7 cellular contexts compared by ENCODE assay signal in genomic region chr3:55160241-55160877, GRCh38.
DNase-seq lines count a peak whose midpoint lies in the region; ATAC-seq and TF ChIP-seq lines count a peak whose summit lies in the region.

No MANE protein-coding gene starts in this region.

- H3K4me3 Mint-ChIP-seq in mesothelial cell of epicardium: no peak overlapping the region
- H3K4me3 Mint-ChIP-seq in H9: no peak overlapping the region

- H3K27ac ChIP-seq in H9 (ENCODE audit: insufficient read length, low read depth, low read length): no peak overlapping the region

- DNase-seq in LoVo (ENCODE audit: low spot score) (peak; percentile 56), fibroblast of pulmonary artery (ENCODE audit: low read depth) (peak; percentile 95), stromal cell of bone marrow (ENCODE audit: low read depth) (peak; percentile 100), mesothelial cell of epicardium (ENCODE audit: low spot score in 2 of 2, unreplicated experiment in 2 of 2) (no peak), H9 (no peak)
- no peak for DNase-seq in activated CD4-positive, alpha-beta T cell treated with anti-CD3 and anti-CD28 coated beads for 48 hours

- no peak overlapping the region for H3K4me2 ChIP-seq in H9 (ENCODE audit: insufficient read depth, insufficient read length, low read length)

- H3K4me1 Mint-ChIP-seq in mesothelial cell of epicardium: peaks cover 12% of the 10 kb centered on the region
- peaks cover 5% of the 10 kb centered on the region in 2 experiments; a peak in 3 of 4 replicates for H3K4me1 Mint-ChIP-seq in H9

- no peak overlapping the region for H2AFZ ChIP-seq in H9 (ENCODE audit: low read length)

- H3K9me3 ChIP-seq in H9 (ENCODE audit: control insufficient read depth, low read depth, low read length): no peaks in the 10 kb centered on the region

- H3K79me2 ChIP-seq in H9 (ENCODE audit: insufficient read depth, low read length): no peaks in the 10 kb centered on the region; the same call in 1 of the 2 replicates

- no peak overlapping the region for H4K91ac ChIP-seq in H9 (ENCODE audit: insufficient read length, low read depth, low read length)

- no peaks in the 10 kb centered on the region for H3K4me1 ChIP-seq in H9 (ENCODE audit: insufficient read depth, low read length)

- H3K9me3 Mint-ChIP-seq in mesothelial cell of epicardium (no peaks in the 10 kb centered on the region), H9 (no peaks in the 10 kb centered on the region; a peak in 1 of 5 replicates)

- no peak overlapping the region for H3K18ac ChIP-seq in H9 (ENCODE audit: insufficient read length, low read depth, low read length)

- H2AK5ac ChIP-seq in H9 (ENCODE audit: insufficient read length, low read length): no peak overlapping the region

- H2BK12ac ChIP-seq in H9 (ENCODE audit: insufficient read length, low read depth, low read length): no peak overlapping the region

- no peak overlapping the region for H3K9ac ChIP-seq in H9 (ENCODE audit: extremely low read depth, insufficient read length, low read length)

- no CpG with 5 or more reads among the region's 12 CpGs for WGBS in H9 (ENCODE audit: extremely low coverage, insufficient read length, low lambda C conversion rate)

- TF ChIP-seq CTCF in fibroblast of pulmonary artery (IDR thresholded peaks at IDR 0.05; ENCODE audit: low read length, missing control alignments) (no peak), mesothelial cell of epicardium (IDR thresholded peaks at IDR 0.05; ENCODE audit: unreplicated experiment) (no peak), H9 (conservative IDR thresholded peaks at IDR 0.05) (no peak)

- H2BK20ac ChIP-seq in H9 (ENCODE audit: low read depth, low read length, poor library complexity, severe bottlenecking): no peak overlapping the region

- no peak overlapping the region for H3K56ac ChIP-seq in H9 (ENCODE audit: insufficient read length, low read depth, low read length)

- H3K27ac Mint-ChIP-seq in mesothelial cell of epicardium (no peak overlapping the region), H9 (no peak overlapping the region)

- H3K4ac ChIP-seq in H9 (ENCODE audit: low read depth, low read length): no peak overlapping the region

- H4K5ac ChIP-seq in H9 (ENCODE audit: insufficient read length, low read depth, low read length): no peak overlapping the region

- H3K79me1 ChIP-seq in H9 (ENCODE audit: insufficient read depth, low read depth, low read length, poor library complexity, severe bottlenecking): no peaks in the 10 kb centered on the region

- no peak overlapping the region for H3T11ph ChIP-seq in H9 (ENCODE audit: low read length)

- H3K14ac ChIP-seq in H9 (ENCODE audit: insufficient read depth, low read length): no peak overlapping the region

- no peak overlapping the region for H2BK120ac ChIP-seq in H9 (ENCODE audit: low read depth, low read length, poor library complexity, severe bottlenecking)

- peak; percentile 88 for ATAC-seq in GM21390 (IDR thresholded peaks at IDR 0.05; ENCODE audit: unreplicated experiment)

- no peaks in the 10 kb centered on the region for H3K27me3 Mint-ChIP-seq in mesothelial cell of epicardium (ENCODE audit: low read depth)
- H3K27me3 Mint-ChIP-seq in H9 (ENCODE audit: low read depth): peaks cover 1% of the 10 kb centered on the region; the same call in 1 of the 2 replicates

- no peaks in the 10 kb centered on the region for H3K23me2 ChIP-seq in H9 (ENCODE audit: insufficient read length, low read depth, low read length, poor library complexity, severe bottlenecking)

- H3K23ac ChIP-seq in H9 (ENCODE audit: insufficient read length, low read depth, low read length): no peak overlapping the region

- no peaks in the 10 kb centered on the region for H3K27me3 ChIP-seq in H9 (ENCODE audit: insufficient read depth, low read length)

- no peak overlapping the region for H3K4me3 ChIP-seq in fibroblast of pulmonary artery (replicated peaks; ENCODE audit: low read depth, low read length)

- H2BK15ac ChIP-seq in H9 (ENCODE audit: low read depth, low read length): no peak overlapping the region

- H4K8ac ChIP-seq in H9 (replicated peaks; ENCODE audit: insufficient read length, low read depth, low read length): no peak overlapping the region

- H2BK5ac ChIP-seq in H9 (ENCODE audit: insufficient read length, low read length): no peak overlapping the region

- H4K20me1 ChIP-seq in H9 (ENCODE audit: control insufficient read depth, insufficient read depth, insufficient read length): no peaks in the 10 kb centered on the region

- no peaks in the 10 kb centered on the region for H3K36me3 Mint-ChIP-seq in mesothelial cell of epicardium
- no peaks in the 10 kb centered on the region for H3K36me3 Mint-ChIP-seq in H9 (ENCODE audit: insufficient read depth in 1 of 3, low read depth in 3 of 3)

Comparison
In these comparisons a context has a peak if more than half of its experiments do, and no peak if none do; other contexts are left out.
1. DNase-seq: peak in LoVo (single experiment), fibroblast of pulmonary artery (single experiment) and stromal cell of bone marrow (single experiment); none in activated CD4-positive, alpha-beta T cell treated with anti-CD3 and anti-CD28 coated beads for 48 hours (single experiment), mesothelial cell of epicardium (0 of 2) and H9 (single experiment).